Comparison of ENCODE assay signal across 13 cellular contexts in genomic region chr17:79482719-79483118, GRCh38.
"Had no signal": no experiment of that assay in that cellular context is flagged by ENCODE, and none has a peak within 500 bp of the region (broad histone marks: within the 10 kb centered on the region; RNA-seq: fewer than 3 reads in every experiment).

No MANE protein-coding gene starts in this region.

- H3K27ac ChIP-seq: ascending aorta, breast epithelium, hepatocyte, neutrophil, thyroid gland had no signal

- H3K4me3 ChIP-seq: ascending aorta, breast epithelium, hepatocyte, thyroid gland had no signal

- H3K36me3 ChIP-seq: ascending aorta, breast epithelium, neutrophil, thyroid gland had no signal

- DNase-seq: activated CD4-positive, alpha-beta T cell treated with anti-CD3 and anti-CD28 coated beads, Interleukin-2, amount 50 U/mL, for 48 hours; activated naive CD4-positive, alpha-beta T cell treated with anti-CD3 and anti-CD28 coated beads, Interleukin-2, amount 10 ng/mL, durations not matched to agents 7 days and 5 days; dermis blood vessel endothelial cell; left colon; naive B cell; retina; thyroid gland had no signal

- H3K36me3 Mint-ChIP-seq: activated naive CD4-positive, alpha-beta T cell treated with anti-CD3 and anti-CD28 coated beads, Interleukin-2, amount 10 ng/mL, durations not matched to agents 7 days and 5 days; naive B cell; stimulated activated effector memory CD8-positive, alpha-beta T cell treated with anti-CD3 and anti-CD28 coated beads, Interleukin-12 subunit alpha, Interleukin-12 subunit beta, amount 100 ng/mL, for 72 hours had no signal

- H3K27ac Mint-ChIP-seq: activated naive CD4-positive, alpha-beta T cell treated with anti-CD3 and anti-CD28 coated beads, Interleukin-2, amount 10 ng/mL, durations not matched to agents 7 days and 5 days; activated T-helper 2 cell treated with anti-CD3 and anti-CD28 coated beads, Interferon-gamma antibody, Interleukin-2, Interleukin-4, amounts not matched to agents 10 μg/mL and 5 μg/mL and 100 μg/mL, durations not matched to agents 14 hours and 24 hours and 36 hours; stimulated activated effector memory CD8-positive, alpha-beta T cell treated with anti-CD3 and anti-CD28 coated beads, Interleukin-12 subunit alpha, Interleukin-12 subunit beta, amount 100 ng/mL, for 72 hours had no signal

- H3K27me3 ChIP-seq: ascending aorta, thyroid gland had no signal

- H3K9me3 ChIP-seq: ascending aorta, breast epithelium, neutrophil, thyroid gland had no signal

- H3K4me3 Mint-ChIP-seq: activated naive CD4-positive, alpha-beta T cell treated with anti-CD3 and anti-CD28 coated beads, Interleukin-2, amount 10 ng/mL, durations not matched to agents 7 days and 5 days; stimulated activated effector memory CD8-positive, alpha-beta T cell treated with anti-CD3 and anti-CD28 coated beads, Interleukin-12 subunit alpha, Interleukin-12 subunit beta, amount 100 ng/mL, for 72 hours had no signal

- H3K4me1 ChIP-seq: ascending aorta, breast epithelium, thyroid gland had no signal

- H3K9me3 Mint-ChIP-seq: activated naive CD4-positive, alpha-beta T cell treated with anti-CD3 and anti-CD28 coated beads, Interleukin-2, amount 10 ng/mL, durations not matched to agents 7 days and 5 days; activated T-helper 2 cell treated with anti-CD3 and anti-CD28 coated beads, Interferon-gamma antibody, Interleukin-2, Interleukin-4, amounts not matched to agents 10 μg/mL and 5 μg/mL and 100 μg/mL, durations not matched to agents 14 hours and 24 hours and 36 hours; stimulated activated effector memory CD8-positive, alpha-beta T cell treated with anti-CD3 and anti-CD28 coated beads, Interleukin-12 subunit alpha, Interleukin-12 subunit beta, amount 100 ng/mL, for 72 hours had no signal

- H3K4me1 Mint-ChIP-seq: activated naive CD4-positive, alpha-beta T cell treated with anti-CD3 and anti-CD28 coated beads, Interleukin-2, amount 10 ng/mL, durations not matched to agents 7 days and 5 days; stimulated activated effector memory CD8-positive, alpha-beta T cell treated with anti-CD3 and anti-CD28 coated beads, Interleukin-12 subunit alpha, Interleukin-12 subunit beta, amount 100 ng/mL, for 72 hours had no signal
